In genomic region chr1:94734963-94735899, GRCh38 we compare ENCODE assay signal across 8 cellular contexts.
DNase-seq lines count a peak whose midpoint lies in the region; ATAC-seq and TF ChIP-seq lines count a peak whose summit lies in the region.

No MANE protein-coding gene starts in this region.

- H3K27me3 ChIP-seq in H9 (ENCODE audit: insufficient read depth, low read length) (no peaks in the 10 kb centered on the region), left ventricle myocardium inferior (ENCODE audit: low read depth) (no peaks in the 10 kb centered on the region), skeletal muscle satellite cell (ENCODE audit: control insufficient read depth, insufficient read depth, low read length) (no peaks in the 10 kb centered on the region)

- no peak overlapping the region for H2AFZ ChIP-seq in H9 (ENCODE audit: low read length)

- H3K4me1 ChIP-seq in H9 (ENCODE audit: insufficient read depth, low read length) = no peaks in the 10 kb centered on the region; the same call in 1 of the 2 replicates
- H3K4me1 ChIP-seq in left ventricle myocardium inferior = peaks cover 26% of the 10 kb centered on the region
- H3K4me1 ChIP-seq in skeletal muscle satellite cell (ENCODE audit: control insufficient read depth, insufficient read depth, low read length) = peaks cover 45% of the 10 kb centered on the region

- TF ChIP-seq CTCF in H9 (conservative IDR thresholded peaks at IDR 0.05) (no peak), left ventricle myocardium inferior (IDR thresholded peaks at IDR 0.05; ENCODE audit: borderline replicate concordance) (no peak), natural killer cell (IDR thresholded peaks at IDR 0.05) (no peak)

- no peaks in the 10 kb centered on the region; the same call in 1 of the 2 replicates for H3K27me3 Mint-ChIP-seq in H9 (ENCODE audit: low read depth)
- peaks cover 29 to 48% of the 10 kb centered on the region in 2 donors for H3K27me3 Mint-ChIP-seq in natural killer cell (ENCODE audit: low read depth in 2 of 2)

- H3K36me3 Mint-ChIP-seq in H9 (ENCODE audit: insufficient read depth in 1 of 3, low read depth in 3 of 3) = no peaks in the 10 kb centered on the region; a peak in 1 of 7 replicates
- H3K36me3 Mint-ChIP-seq in natural killer cell = no peaks in the 10 kb centered on the region

- no peaks in the 10 kb centered on the region for H3K79me1 ChIP-seq in H9 (ENCODE audit: insufficient read depth, low read depth, low read length, poor library complexity, severe bottlenecking)

- H3K56ac ChIP-seq in H9 (ENCODE audit: insufficient read length, low read depth, low read length) = no peak overlapping the region

- no peak overlapping the region for H2BK20ac ChIP-seq in H9 (ENCODE audit: low read depth, low read length, poor library complexity, severe bottlenecking)

- WGBS in H9 (ENCODE audit: extremely low coverage, insufficient read length, low lambda C conversion rate) = no CpG with 5 or more reads among the region's 20 CpGs

- H3K23me2 ChIP-seq in H9 (ENCODE audit: insufficient read length, low read depth, low read length, poor library complexity, severe bottlenecking) = no peaks in the 10 kb centered on the region

- no peak overlapping the region for H3K18ac ChIP-seq in H9 (ENCODE audit: insufficient read length, low read depth, low read length)

- no peak overlapping the region for H4K8ac ChIP-seq in H9 (replicated peaks; ENCODE audit: insufficient read length, low read depth, low read length)

- H3K4me3 ChIP-seq in left ventricle myocardium inferior = peak overlapping the region; percentile 18
- peak overlapping the region; percentile 12 for H3K4me3 ChIP-seq in skeletal muscle satellite cell (ENCODE audit: low read length)

- no peak overlapping the region for H2BK5ac ChIP-seq in H9 (ENCODE audit: insufficient read length, low read length)

- H3K36me3 ChIP-seq in left ventricle myocardium inferior (no peaks in the 10 kb centered on the region), skeletal muscle satellite cell (ENCODE audit: insufficient read depth, low read length) (no peaks in the 10 kb centered on the region)

- H4K91ac ChIP-seq in H9 (ENCODE audit: insufficient read length, low read depth, low read length) = no peak overlapping the region

- no peak overlapping the region for H4K5ac ChIP-seq in H9 (ENCODE audit: insufficient read length, low read depth, low read length)

- no peak overlapping the region for H2BK120ac ChIP-seq in H9 (ENCODE audit: low read depth, low read length, poor library complexity, severe bottlenecking)

- H3K79me2 ChIP-seq in H9 (ENCODE audit: insufficient read depth, low read length) = no peaks in the 10 kb centered on the region

- no peak overlapping the region for H3K23ac ChIP-seq in H9 (ENCODE audit: insufficient read length, low read depth, low read length)

- H3K4me2 ChIP-seq in H9 (ENCODE audit: insufficient read depth, insufficient read length, low read length) (no peak overlapping the region), skeletal muscle satellite cell (ENCODE audit: low read length) (peak overlapping the region; percentile 36)

- no peak overlapping the region for H3K4me3 Mint-ChIP-seq in H9
- H3K4me3 Mint-ChIP-seq in natural killer cell = no peak overlapping the region

- DNase-seq in H9 = peak; percentile 68
- peak; percentile 59 for DNase-seq in SKM-1 treated with dmso at 0.1 percent for 144 hours (lab: John Stamatoyannopoulos, UW; ENCODE audit: unreplicated experiment)
- DNase-seq in left ventricle myocardium inferior = peak; percentile 41
- no peak for DNase-seq in natural killer cell

- H3K9me3 Mint-ChIP-seq in H9 = no peaks in the 10 kb centered on the region
- no peaks in the 10 kb centered on the region for H3K9me3 Mint-ChIP-seq in natural killer cell

- ATAC-seq in HG03108 (IDR thresholded peaks at IDR 0.05; ENCODE audit: unreplicated experiment) (no peak), HG03354 (IDR thresholded peaks at IDR 0.05; ENCODE audit: poor library complexity, severe bottlenecking, unreplicated experiment) (no peak), natural killer cell (no peak), GM19467 (IDR thresholded peaks at IDR 0.05; ENCODE audit: unreplicated experiment) (no peak)

- no peak overlapping the region for H2AK5ac ChIP-seq in H9 (ENCODE audit: insufficient read length, low read length)

- H3T11ph ChIP-seq in H9 (ENCODE audit: low read length) = no peak overlapping the region

- H3K27ac ChIP-seq in H9 (ENCODE audit: insufficient read length, low read depth, low read length) (no peak overlapping the region), left ventricle myocardium inferior (replicated peaks) (peak overlapping the region; percentile 27)

- H3K9ac ChIP-seq in H9 (ENCODE audit: extremely low read depth, insufficient read length, low read length) (no peak overlapping the region), skeletal muscle satellite cell (ENCODE audit: low read depth, low read length) (peak overlapping the region; percentile 41)

- no peak overlapping the region for H3K4ac ChIP-seq in H9 (ENCODE audit: low read depth, low read length)

- H3K4me1 Mint-ChIP-seq in H9 (peaks cover 37 to 41% of the 10 kb centered on the region in 2 experiments), natural killer cell (peaks cover 0 to 7% of the 10 kb centered on the region in 2 donors)

- no peak overlapping the region for H2BK15ac ChIP-seq in H9 (ENCODE audit: low read depth, low read length)

- peak overlapping the region; percentile 8 to 87 (median 58); a peak in 5 of 7 replicates for H3K27ac Mint-ChIP-seq in H9
- no peak overlapping the region for H3K27ac Mint-ChIP-seq in natural killer cell

- H3K14ac ChIP-seq in H9 (ENCODE audit: insufficient read depth, low read length) = no peak overlapping the region

- no peak overlapping the region for H2BK12ac ChIP-seq in H9 (ENCODE audit: insufficient read length, low read depth, low read length)

- intact Hi-C loops in left ventricle myocardium inferior (cut with micrococcal nuclease) = no loop called here
- intact Hi-C loops in natural killer cell (cut with micrococcal nuclease) = no loop called here

- H4K20me1 ChIP-seq in H9 (ENCODE audit: control insufficient read depth, insufficient read depth, insufficient read length) = no peaks in the 10 kb centered on the region

- H3K9me3 ChIP-seq in H9 (ENCODE audit: control insufficient read depth, low read depth, low read length) (no peaks in the 10 kb centered on the region), left ventricle myocardium inferior (replicated peaks) (no peaks in the 10 kb centered on the region), skeletal muscle satellite cell (replicated peaks; ENCODE audit: low read length) (no peaks in the 10 kb centered on the region)

Comparison
In these comparisons a context has a peak if more than half of its experiments do, and no peak if none do; other contexts are left out.
1. H3K27ac Mint-ChIP-seq: peak in H9 (3 of 3); none in natural killer cell (0 of 2).